Comparison of ENCODE assay signal across 8 cellular contexts in the genomic region with DNA sequence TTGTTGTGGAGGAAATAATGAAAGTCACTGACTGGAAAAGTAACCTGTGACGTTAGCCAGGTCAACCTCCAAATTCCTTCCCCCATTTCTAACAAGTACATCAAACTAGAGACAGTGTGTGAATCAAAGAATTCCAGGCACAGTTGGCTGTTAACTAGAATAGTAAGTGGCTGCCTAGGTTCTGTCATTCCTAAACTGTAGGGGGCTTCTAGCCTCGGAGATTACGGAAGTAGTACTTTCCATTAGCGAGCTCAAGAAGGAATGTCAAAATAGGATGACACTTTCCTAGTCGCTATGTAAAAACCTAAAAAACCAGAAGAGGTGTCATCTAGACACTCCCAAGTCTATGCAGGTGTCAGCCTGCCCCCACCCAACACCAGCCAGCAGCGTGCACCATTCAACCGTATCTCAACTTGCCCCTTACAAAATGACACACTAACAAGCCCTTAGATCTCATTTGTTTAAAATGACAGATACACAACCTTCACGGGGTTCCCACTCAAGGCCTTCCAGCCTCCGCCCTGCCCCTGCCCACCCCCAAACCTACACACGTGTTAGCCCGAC. TPM values are rescaled to one million over a fixed set of nuclear protein-coding genes. Genes with fewer than 3 reads are reported as not detected.
DNase-seq lines count a peak whose midpoint lies in the region; ATAC-seq and TF ChIP-seq lines count a peak whose summit lies in the region.

No MANE protein-coding gene starts in this region.

- no peaks in the 10 kb centered on the region for H3K36me3 ChIP-seq in fibroblast of lung (ENCODE audit: control insufficient read depth, insufficient read depth, low read length)

- H3K27me3 Mint-ChIP-seq in activated CD8-positive, alpha-beta memory T cell treated with anti-CD3 and anti-CD28 coated beads, Interleukin-2, amount 10 ng/mL, durations not matched to agents 7 days and 5 days = no peaks in the 10 kb centered on the region
- H3K27me3 Mint-ChIP-seq in osteocyte (ENCODE audit: unreplicated experiment) = no peaks in the 10 kb centered on the region

- peaks cover 51% of the 10 kb centered on the region for H3K79me2 ChIP-seq in fibroblast of lung (ENCODE audit: control insufficient read depth, insufficient read depth, low read length)

- H3K4me1 Mint-ChIP-seq in activated CD8-positive, alpha-beta memory T cell treated with anti-CD3 and anti-CD28 coated beads, Interleukin-2, amount 10 ng/mL, durations not matched to agents 7 days and 5 days = peaks cover 30% of the 10 kb centered on the region
- H3K4me1 Mint-ChIP-seq in osteocyte (ENCODE audit: unreplicated experiment) = peaks cover 13% of the 10 kb centered on the region

- peaks cover 3% of the 10 kb centered on the region for H3K4me1 ChIP-seq in fibroblast of lung (ENCODE audit: control insufficient read depth, extremely low read depth, insufficient read depth, low read length)

- H3K4me3 Mint-ChIP-seq in activated CD8-positive, alpha-beta memory T cell treated with anti-CD3 and anti-CD28 coated beads, Interleukin-2, amount 10 ng/mL, durations not matched to agents 7 days and 5 days = peak overlapping the region; percentile 84
- H3K4me3 Mint-ChIP-seq in osteocyte (ENCODE audit: unreplicated experiment) = peak overlapping the region; percentile 86

- peaks cover 13% of the 10 kb centered on the region for H3K36me3 Mint-ChIP-seq in activated CD8-positive, alpha-beta memory T cell treated with anti-CD3 and anti-CD28 coated beads, Interleukin-2, amount 10 ng/mL, durations not matched to agents 7 days and 5 days
- H3K36me3 Mint-ChIP-seq in osteocyte (ENCODE audit: unreplicated experiment) = peaks cover 2% of the 10 kb centered on the region

- DNase-seq in activated CD8-positive, alpha-beta memory T cell treated with anti-CD3 and anti-CD28 coated beads, Interleukin-2, amount 10 ng/mL, durations not matched to agents 7 days and 5 days = no peak
- DNase-seq in activated CD8-positive, alpha-beta memory T cell treated with anti-CD3 and anti-CD28 coated beads, Interleukin-2, amount 50 U/mL, for 48 hours = no peak
- peak; percentile 36 for DNase-seq in SW480 (ENCODE audit: low spot score)
- DNase-seq in fibroblast of lung (ENCODE audit: low read depth in 2 of 2) = peak; percentile 28 to 66
- no peak for DNase-seq in osteocyte (ENCODE audit: extremely low spot score, unreplicated experiment)
- DNase-seq in NK-92 (lab: John Stamatoyannopoulos, UW; ENCODE audit: unreplicated experiment) = no peak
- no peak for DNase-seq in effector CD4-positive, alpha-beta T cell

- H2AFZ ChIP-seq in fibroblast of lung (ENCODE audit: low read length) = peak overlapping the region; percentile 4

- H3K9me3 ChIP-seq in fibroblast of lung (ENCODE audit: control insufficient read depth, insufficient read depth, low read depth, low read length) = no peaks in the 10 kb centered on the region

- TF ChIP-seq CTCF in fibroblast of lung (conservative IDR thresholded peaks at IDR 0.05 in 1 of 2, IDR thresholded peaks at IDR 0.05 in 1 of 2; ENCODE audit: low read depth in 1 of 2, low read length in 2 of 2) (peak; percentile 21 to 32), osteocyte (IDR thresholded peaks at IDR 0.05) (peak; percentile 38)

- no peaks in the 10 kb centered on the region for H3K9me3 Mint-ChIP-seq in activated CD8-positive, alpha-beta memory T cell treated with anti-CD3 and anti-CD28 coated beads, Interleukin-2, amount 10 ng/mL, durations not matched to agents 7 days and 5 days (ENCODE audit: low read depth)
- H3K9me3 Mint-ChIP-seq in osteocyte (ENCODE audit: unreplicated experiment) = no peaks in the 10 kb centered on the region

- peak overlapping the region; percentile 99 for H3K27ac ChIP-seq in fibroblast of lung (ENCODE audit: insufficient read depth, low read length)

- ATAC-seq in activated CD8-positive, alpha-beta memory T cell treated with anti-CD3 and anti-CD28 coated beads, Interleukin-2, amount 10 ng/mL, durations not matched to agents 7 days and 5 days = no peak
- peak; percentile 5 for ATAC-seq in HG03460 (IDR thresholded peaks at IDR 0.05; ENCODE audit: unreplicated experiment)

- peak overlapping the region; percentile 86 for H3K27ac Mint-ChIP-seq in activated CD8-positive, alpha-beta memory T cell treated with anti-CD3 and anti-CD28 coated beads, Interleukin-2, amount 10 ng/mL, durations not matched to agents 7 days and 5 days
- H3K27ac Mint-ChIP-seq in osteocyte (ENCODE audit: unreplicated experiment) = peak overlapping the region; percentile 97

- CTCF ChIA-PET in activated CD8-positive, alpha-beta memory T cell treated with anti-CD3 and anti-CD28 coated beads, Interleukin-2, amount 10 ng/mL, durations not matched to agents 7 days and 5 days (lab: Charles Lee) = interaction anchor here (0.6 to 1.8 kb wide), 5 partner anchors 37 to 256 kb away, joined by 3 to 5 read pairs (median 3); no protein-coding TSS in a partner anchor

- no peaks in the 10 kb centered on the region for H4K20me1 ChIP-seq in fibroblast of lung (ENCODE audit: control insufficient read depth, extremely low read depth, insufficient read depth, low read length)

- H3K9ac ChIP-seq in fibroblast of lung (ENCODE audit: insufficient read depth, low read length) = peak overlapping the region; percentile 99

- peak overlapping the region; percentile 78 to 100 (median 98) for H3K4me3 ChIP-seq in fibroblast of lung (replicated peaks in 1 of 4; ENCODE audit: control extremely low read depth in 1 of 4, insufficient read depth in 1 of 4, low read depth in 3 of 4, low read length in 4 of 4)

- peak overlapping the region; percentile 61 for H3K4me2 ChIP-seq in fibroblast of lung (ENCODE audit: extremely low read depth, insufficient read depth, low read length)

- H3K27me3 ChIP-seq in fibroblast of lung (ENCODE audit: control insufficient read depth, insufficient read depth, low read length) = no peaks in the 10 kb centered on the region

RNA-seq across cellular contexts. Expression of a gene that starts 0.9 kb away (rescaled TPM):
- 10 to 100 TPM; 25.8 to 30.8 TPM for total RNA-seq in activated CD8-positive, alpha-beta memory T cell treated with anti-CD3 and anti-CD28 coated beads, Interleukin-2, amount 10 ng/mL, durations not matched to agents 7 days and 5 days
- total RNA-seq in fibroblast of lung (22.3 and 34.0 TPM in 2 replicates), osteocyte (20.9 and 22.1 TPM in 2 replicates)
- polyA plus RNA-seq in fibroblast of lung = 5.7 and 6.0 TPM in 2 replicates
- polyA plus RNA-seq in fibroblast of lung (2012) = 11.1 and 13.7 TPM in 2 replicates
- polyA minus RNA-seq in fibroblast of lung (ENCODE audit: low replicate concordance) = 31.0 and 47.9 TPM in 2 replicates

Comparison
In these comparisons a context has a peak if more than half of its experiments do, and no peak if none do; other contexts are left out.
1. DNase-seq: peak in SW480 (single experiment) and fibroblast of lung (2 of 2); none in activated CD8-positive, alpha-beta memory T cell treated with anti-CD3 and anti-CD28 coated beads, Interleukin-2, amount 10 ng/mL, durations not matched to agents 7 days and 5 days (single experiment), activated CD8-positive, alpha-beta memory T cell treated with anti-CD3 and anti-CD28 coated beads, Interleukin-2, amount 50 U/mL, for 48 hours (single experiment), osteocyte (single experiment), NK-92 (single experiment) and effector CD4-positive, alpha-beta T cell (single experiment).